Comparison of ENCODE assay signal across 2 cellular contexts in the genomic region with DNA sequence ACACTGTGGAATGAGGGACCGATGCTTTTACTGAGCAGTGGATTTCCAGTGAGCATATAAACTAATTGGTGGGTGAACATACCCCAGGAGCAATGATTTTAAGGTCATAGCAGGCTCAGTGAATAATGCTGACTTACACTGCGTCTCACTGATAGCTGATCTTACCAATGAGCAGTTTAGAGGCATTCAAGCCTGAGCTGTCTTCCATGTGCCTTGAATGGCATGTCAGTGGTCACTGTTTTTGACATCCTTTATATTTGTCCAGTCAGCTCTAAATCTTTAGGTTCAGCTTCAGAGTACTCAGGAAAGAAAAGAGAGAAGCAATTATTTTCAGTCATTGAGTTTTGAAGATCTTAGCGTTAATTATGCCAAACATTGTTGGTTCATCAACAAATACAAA.
TF ChIP-seq lines count a peak whose summit lies in the region.

No MANE protein-coding gene starts in this region.

TF ChIP-seq in IMR-90, 13 proteins besides CTCF, POLR2A, EP300 and RAD21:
- TF ChIP-seq MAFK (IDR thresholded peaks at IDR 0.05; ENCODE audit: low read depth, low read length): peak; percentile 38; the same call in 1 of the 2 replicates
- no peak for TF ChIP-seq MAZ (IDR thresholded peaks at IDR 0.05; ENCODE audit: borderline replicate concordance, low read depth, low read length)

TF ChIP-seq in K562, 482 proteins besides CTCF, POLR2A, EP300 and RAD21:
- 0 out of 2 replicates have a peak, but pooled peaks have one; percentile 7 for TF ChIP-seq MAFK (IDR thresholded peaks at IDR 0.05; ENCODE audit: low read length)
- peak; percentile 67; the same call in 1 of the 2 replicates for TF ChIP-seq ZNF316 (IDR thresholded peaks at IDR 0.05)
- TF ChIP-seq C11orf30 (IDR thresholded peaks at IDR 0.05; ENCODE audit: low read depth): peak; percentile 47; the same call in 1 of the 2 replicates
- no peak for TF ChIP-seq CAMTA2 (CRISPR knock-in tag; conservative IDR thresholded peaks at IDR 0.05)
TF ChIP-seq in K562: peak in this region for 3.
